ENCODE assay signal across 8 cellular contexts in genomic region chr1:205976708-205977107, GRCh38.
DNase-seq lines count a peak whose midpoint lies in the region; ATAC-seq and TF ChIP-seq lines count a peak whose summit lies in the region.

No MANE protein-coding gene starts in this region.

- TF ChIP-seq CTCF in AG04449 (IDR thresholded peaks at IDR 0.05; ENCODE audit: insufficient read depth, low read length, missing control alignments): peak; percentile 20

- TF ChIP-seq POLR2A in erythroblast (IDR thresholded peaks at IDR 0.05; ENCODE audit: low read length): no peak

- DNase-seq in AG04449 (ENCODE audit: low read depth, low spot score) (no peak), NCI-H1092 (lab: John Stamatoyannopoulos, UW) (peak; percentile 59), kidney glomerular epithelial cell (lab: John Stamatoyannopoulos, UW) (peak; percentile 14), erythroblast (lab: John Stamatoyannopoulos, UW) (no peak)
- DNase-seq in stimulated activated CD4-positive, alpha-beta T cell treated with anti-CD3 and anti-CD28 coated beads, Interleukin-4, amount 100 ng/mL, for 24 hours: no peak
- no peak for DNase-seq in activated naive CD4-positive, alpha-beta T cell treated with Interleukin-2 at 50 U/mL for 16 hours

- H3K27ac ChIP-seq in angular gyrus (ENCODE audit: low read depth, low read length): peak overlapping the region; percentile 79

- no peak overlapping the region for H3K4me3 ChIP-seq in AG04449 (ENCODE audit: low read depth, low read length)

- ATAC-seq in HG03025 (IDR thresholded peaks at IDR 0.05; ENCODE audit: low FRiP score, unreplicated experiment): no peak

- POLR2A ChIA-PET in AG04449 (lab: Yijun Ruan, JAX): interaction anchor here (0.7 to 1.8 kb wide), 6 partner anchors 58 to 185 kb away, joined by 3 to 10 read pairs (median 4); no protein-coding TSS in a partner anchor

- CTCF ChIA-PET in AG04449 (lab: Yijun Ruan, JAX): interaction anchor here (0.8 to 13.6 kb wide), 69 partner anchors 10 to 386 kb away, joined by 3 to 992 read pairs (median 6); partner anchors contain the start of genes NUCKS1, RAB29, RAB7B and SLC26A9

Comparison
In these comparisons a context has a peak if more than half of its experiments do, and no peak if none do; other contexts are left out.
1. DNase-seq: peak in NCI-H1092 (single experiment) and kidney glomerular epithelial cell (single experiment); none in AG04449 (single experiment), stimulated activated CD4-positive, alpha-beta T cell treated with anti-CD3 and anti-CD28 coated beads, Interleukin-4, amount 100 ng/mL, for 24 hours (single experiment), activated naive CD4-positive, alpha-beta T cell treated with Interleukin-2 at 50 U/mL for 16 hours (single experiment) and erythroblast (0 of 2).